10 cellular contexts compared by ENCODE assay signal in the genomic region with DNA sequence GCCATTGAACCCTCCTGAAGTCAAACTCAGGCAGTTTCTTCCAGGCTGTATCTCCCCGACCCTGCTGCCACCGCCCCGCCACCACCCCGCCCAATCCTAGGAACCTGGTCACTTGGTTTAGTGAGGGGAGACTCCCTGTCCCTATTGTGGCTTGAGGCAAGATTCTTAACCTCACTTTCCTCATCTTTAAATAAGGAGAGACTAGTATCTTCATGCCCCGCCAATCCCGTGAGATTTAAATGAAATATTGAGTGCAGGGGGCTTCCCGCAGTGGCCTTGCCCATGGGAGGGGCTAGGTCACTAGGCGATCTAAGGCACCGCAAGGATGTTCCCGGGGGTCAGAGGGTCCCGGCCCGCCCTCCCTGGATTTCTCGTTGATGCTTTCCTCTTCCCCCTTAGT. TPM values are rescaled to one million over a fixed set of nuclear protein-coding genes. Genes with fewer than 3 reads are reported as not detected.
DNase-seq lines count a peak whose midpoint lies in the region; ATAC-seq, FAIRE-seq and TF ChIP-seq lines count a peak whose summit lies in the region.
"Had no signal": no experiment of that assay in that cellular context is flagged by ENCODE, and none has a peak within 500 bp of the region (broad histone marks: within the 10 kb centered on the region; RNA-seq: fewer than 3 reads in every experiment).

No MANE protein-coding gene starts in this region.

- H3K27ac ChIP-seq in left ventricle myocardium inferior (replicated peaks): no peak overlapping the region
- H3K27ac ChIP-seq in kidney (ENCODE audit: low read depth in 2 of 2, low read length in 2 of 2): no peak overlapping the region
- no peak overlapping the region for H3K27ac ChIP-seq in vagina

- H3K4me3 ChIP-seq in left ventricle myocardium inferior: peak overlapping the region; percentile 69
- peak overlapping the region; percentile 71 to 85 for H3K4me3 ChIP-seq in kidney (ENCODE audit: low read length in 2 of 2)
- peak overlapping the region; percentile 39 to 67 for H3K4me3 ChIP-seq in vagina

- H3K9me3 ChIP-seq in left ventricle myocardium inferior (replicated peaks) (peaks cover 15% of the 10 kb centered on the region), kidney (ENCODE audit: control insufficient read depth in 1 of 2, low read length in 2 of 2) (peaks cover 0 to 3% of the 10 kb centered on the region in 2 donors), vagina (no peaks in the 10 kb centered on the region)
- H3K9me3 ChIP-seq: BE2C had no signal

- no peaks in the 10 kb centered on the region for H3K36me3 ChIP-seq in left ventricle myocardium inferior
- no peaks in the 10 kb centered on the region for H3K36me3 ChIP-seq in kidney (ENCODE audit: control insufficient read depth in 1 of 2, insufficient read depth in 2 of 2, low read length in 2 of 2)
- no peaks in the 10 kb centered on the region for H3K36me3 ChIP-seq in vagina
- H3K36me3 ChIP-seq: BE2C had no signal

- intact Hi-C loops in left ventricle myocardium inferior (cut with micrococcal nuclease) (no loop called here), cardiac septum (cut with DNase I) (no loop called here), kidney (cut with DNase I) (no loop called here), vagina (cut with DNase I) (no loop called here)

- H3K9ac ChIP-seq in kidney (ENCODE audit: low read length in 2 of 2): peak overlapping the region; percentile 6 to 82

- TF ChIP-seq CTCF in left ventricle myocardium inferior (IDR thresholded peaks at IDR 0.05; ENCODE audit: borderline replicate concordance): no peak
- no peak for TF ChIP-seq CTCF in kidney (IDR thresholded peaks at IDR 0.05; ENCODE audit: borderline replicate concordance, extremely low read depth, insufficient read depth)
- TF ChIP-seq CTCF in vagina (IDR thresholded peaks at IDR 0.05): no peak

- ATAC-seq in HG02610 (IDR thresholded peaks at IDR 0.05; ENCODE audit: unreplicated experiment): no peak
- ATAC-seq in GM21825 (IDR thresholded peaks at IDR 0.05; ENCODE audit: unreplicated experiment): no peak

- no peak for DNase-seq in left ventricle myocardium inferior
- DNase-seq in cardiac septum (ENCODE audit: low spot score): no peak
- no peak for DNase-seq in kidney
- no peak for DNase-seq in vagina (ENCODE audit: extremely low spot score in 2 of 2)
- DNase-seq: BE2C; effector CD4-positive, alpha-beta T cell; stimulated activated CD8-positive, alpha-beta memory T cell treated with anti-CD3 and anti-CD28 coated beads, Interleukin-4, amount 100 ng/mL, for 48 hours had no signal

- no peak for TF ChIP-seq POLR2A in vagina (IDR thresholded peaks at IDR 0.05)

- no peak for FAIRE-seq in kidney (lab: Jason Lieb, UNC)

- H3K27me3 ChIP-seq in left ventricle myocardium inferior (ENCODE audit: low read depth) (peaks cover 61% of the 10 kb centered on the region), vagina (peaks cover 10% of the 10 kb centered on the region)

- H3K4me1 ChIP-seq in left ventricle myocardium inferior (peaks cover 17% of the 10 kb centered on the region), kidney (ENCODE audit: control insufficient read depth in 1 of 2, insufficient read depth in 1 of 2, low read depth in 1 of 2, low read length in 2 of 2) (peaks cover 0 to 4% of the 10 kb centered on the region in 2 donors), vagina (peaks cover 12% of the 10 kb centered on the region)
- H3K4me1 ChIP-seq: BE2C had no signal

RNA-seq across cellular contexts. Expression of gene KDF1, which starts 1.0 kb away (rescaled TPM):
- 0.27 TPM for total RNA-seq in left ventricle myocardium inferior
- not detected for total RNA-seq in cardiac septum
- total RNA-seq in kidney: 14.1 TPM
- 19.3 TPM for polyA plus RNA-seq in kidney (ENCODE audit: insufficient read depth, low read depth, low replicate concordance)
- total RNA-seq in vagina: 7.4 TPM
- total RNA-seq: myocyte had no signal

RNA-seq across cellular contexts. Expression of gene TRNP1, which starts 34.2 kb away (rescaled TPM):
- total RNA-seq in left ventricle myocardium inferior (35.7 TPM), cardiac septum (42.2 TPM), kidney (38.3 TPM), vagina (13.0 TPM)
- polyA plus RNA-seq in kidney (ENCODE audit: insufficient read depth, low read depth, low replicate concordance): 33.0 TPM

RNA-seq across cellular contexts. Expression of gene NUDC, which starts 37.7 kb away (rescaled TPM):
- total RNA-seq in left ventricle myocardium inferior (68.9 TPM), cardiac septum (55.5 TPM), kidney (61.5 TPM), vagina (45.9 TPM)
- 112 TPM for polyA plus RNA-seq in kidney (ENCODE audit: insufficient read depth, low read depth, low replicate concordance)

RNA-seq across cellular contexts. Expression of gene NR0B2, which starts 45.5 kb away (rescaled TPM):
- total RNA-seq in left ventricle myocardium inferior (7.2 TPM), cardiac septum (5.7 TPM), kidney (0.79 TPM), vagina (not detected)
- 16.5 TPM for polyA plus RNA-seq in kidney (ENCODE audit: insufficient read depth, low read depth, low replicate concordance)
- total RNA-seq: myocyte had no signal

RNA-seq across cellular contexts. Expression of gene TENT5B, which starts 53.4 kb away (rescaled TPM):
- total RNA-seq in left ventricle myocardium inferior (30.2 TPM), cardiac septum (7.6 TPM), kidney (10.2 TPM), vagina (64.3 TPM)
- 12.6 TPM for polyA plus RNA-seq in kidney (ENCODE audit: insufficient read depth, low read depth, low replicate concordance)
